ENCODE assay signal across 9 cellular contexts in the genomic region with DNA sequence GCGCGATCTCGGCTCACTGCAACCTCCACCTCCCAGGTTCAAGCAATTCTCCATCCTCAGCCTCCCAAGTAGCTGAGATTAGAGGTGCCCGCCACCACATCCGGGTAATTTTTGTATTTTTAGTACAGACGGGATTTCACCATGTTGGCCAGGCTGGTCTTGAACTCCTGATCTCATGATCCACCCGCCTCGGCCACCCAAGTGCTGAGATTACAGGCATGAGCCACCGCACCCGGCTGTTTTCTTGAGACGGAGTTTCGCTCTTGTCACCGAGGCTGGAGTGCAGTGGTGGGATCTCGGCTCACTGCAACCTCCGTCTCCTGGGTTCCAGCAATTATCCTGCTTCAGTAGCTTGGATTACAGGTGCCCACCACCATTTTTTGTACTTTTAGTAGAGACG. TPM values are rescaled to one million over a fixed set of nuclear protein-coding genes. Genes with fewer than 3 reads are reported as not detected.
DNase-seq lines count a peak whose midpoint lies in the region; ATAC-seq and TF ChIP-seq lines count a peak whose summit lies in the region.
"Not testable (repeated sequence)": the region's sequence is repeated elsewhere in the genome, so short reads cannot be mapped to it uniquely, and the experiment has no call there.
"Had no signal": no experiment of that assay in that cellular context is flagged by ENCODE, and none has a peak within 500 bp of the region (broad histone marks: within the 10 kb centered on the region; RNA-seq: fewer than 3 reads in every experiment).

No MANE protein-coding gene starts in this region.

- H3K4me3 ChIP-seq in right cardiac atrium (ENCODE audit: low read length); lower leg skin (ENCODE audit: low read depth, poor library complexity, severe bottlenecking); testis: not testable (repeated sequence)

- DNase-seq in activated naive CD4-positive, alpha-beta T cell treated with anti-CD3 and anti-CD28 coated beads, Interleukin-2, amount 10 ng/mL, durations not matched to agents 7 days and 5 days: peak; percentile 14
- peak; percentile 36 for DNase-seq in Right ventricle myocardium superior
- DNase-seq in right cardiac atrium: peak in 2 of 3 donors; percentile 41 to 47
- peak; percentile 11 to 76 for DNase-seq in lower leg skin (ENCODE audit: low spot score in 2 of 2)
- peak; percentile 73 for DNase-seq in posterior vena cava (ENCODE audit: low spot score)
- DNase-seq in testis: peak; percentile 13
- peak; percentile 23 for DNase-seq in ureter (ENCODE audit: low spot score)

- not testable (repeated sequence) for H3K27ac Mint-ChIP-seq in activated naive CD4-positive, alpha-beta T cell treated with anti-CD3 and anti-CD28 coated beads, Interleukin-2, amount 10 ng/mL, durations not matched to agents 7 days and 5 days

- not testable (repeated sequence) for H3K4me3 Mint-ChIP-seq in activated naive CD4-positive, alpha-beta T cell treated with anti-CD3 and anti-CD28 coated beads, Interleukin-2, amount 10 ng/mL, durations not matched to agents 7 days and 5 days

- not testable (repeated sequence) for H3K27ac ChIP-seq in right cardiac atrium (ENCODE audit: low read length); testis

- H3K9me3 ChIP-seq in right cardiac atrium (ENCODE audit: control insufficient read depth, low read length); testis: not testable (repeated sequence)

- H3K9me3 Mint-ChIP-seq in activated naive CD4-positive, alpha-beta T cell treated with anti-CD3 and anti-CD28 coated beads, Interleukin-2, amount 10 ng/mL, durations not matched to agents 7 days and 5 days: not testable (repeated sequence)

- H3K36me3 Mint-ChIP-seq in activated naive CD4-positive, alpha-beta T cell treated with anti-CD3 and anti-CD28 coated beads, Interleukin-2, amount 10 ng/mL, durations not matched to agents 7 days and 5 days: not testable (repeated sequence)

- ATAC-seq in Right ventricle myocardium superior (ENCODE audit: poor library complexity); right cardiac atrium: not testable (repeated sequence)

- TF ChIP-seq POLR2A in lower leg skin (IDR thresholded peaks at IDR 0.05); testis (IDR thresholded peaks at IDR 0.05): not testable (repeated sequence)

- not testable (repeated sequence) for H3K27me3 ChIP-seq in right cardiac atrium (ENCODE audit: control insufficient read depth, insufficient read depth); testis

- 92% methylated on average over 11 of the region's 16 CpGs for WGBS in right cardiac atrium
- 89 to 94% methylated on average over 12 to 15 of the region's 16 CpGs for WGBS in lower leg skin, 2 donors
- WGBS in testis, 2 donors: 95% methylated on average over 15 of the region's 16 CpGs; no CpG with 5 or more reads in 1 of the 2 donors

- not testable (repeated sequence) for H3K4me1 ChIP-seq in right cardiac atrium (ENCODE audit: control insufficient read depth, insufficient read depth, low read length); testis

- not testable (repeated sequence) for TF ChIP-seq CTCF in lower leg skin (IDR thresholded peaks at IDR 0.05); testis (IDR thresholded peaks at IDR 0.05)

- CTCF ChIA-PET in activated naive CD4-positive, alpha-beta T cell treated with anti-CD3 and anti-CD28 coated beads, Interleukin-2, amount 10 ng/mL, durations not matched to agents 7 days and 5 days (lab: Charles Lee): not testable (repeated sequence)

- intact Hi-C loops in Right ventricle myocardium superior (cut with DNase I); right cardiac atrium (cut with DNase I); lower leg skin (cut with DNase I; ENCODE audit: low total_unique reads); posterior vena cava (cut with DNase I); testis (cut with DNase I; ENCODE audit: low total_unique reads): not testable (repeated sequence)

- H3K36me3 ChIP-seq in testis (ENCODE audit: low read depth, missing control alignments): not testable (repeated sequence)

- not testable (repeated sequence) for H3K4me1 Mint-ChIP-seq in activated naive CD4-positive, alpha-beta T cell treated with anti-CD3 and anti-CD28 coated beads, Interleukin-2, amount 10 ng/mL, durations not matched to agents 7 days and 5 days

- not testable (repeated sequence) for H3K27me3 Mint-ChIP-seq in activated naive CD4-positive, alpha-beta T cell treated with anti-CD3 and anti-CD28 coated beads, Interleukin-2, amount 10 ng/mL, durations not matched to agents 7 days and 5 days

RNA-seq across cellular contexts. Expression of a gene that starts 19.3 kb away (rescaled TPM):
- 9.3 TPM for total RNA-seq in Right ventricle myocardium superior
- 10 to 100 TPM in 2 of 4 donors, 1 to 10 TPM in 2; 3.8 to 12.8 (median 9.4) TPM for total RNA-seq in right cardiac atrium
- 5.8 TPM for polyA plus RNA-seq in right cardiac atrium
- 10 to 100 TPM; 21.6 to 28.3 (median 25.3) TPM for total RNA-seq in lower leg skin
- total RNA-seq in posterior vena cava: 10 to 100 TPM; 12.1 to 17.6 TPM
- 10 to 100 TPM; 11.5 to 15.7 TPM for total RNA-seq in testis
- polyA plus RNA-seq in testis (ENCODE audit: insufficient read depth, low read depth, low replicate concordance): 18.5 TPM
- 10.9 TPM for total RNA-seq in ureter
- total RNA-seq: Daoy had no signal

RNA-seq across cellular contexts. Expression of a gene that starts 19.6 kb away (rescaled TPM):
- total RNA-seq in Right ventricle myocardium superior (51.3 TPM), right cardiac atrium (10 to 100 TPM; 51.0 to 63.0 (median 58.8) TPM), lower leg skin (10 to 100 TPM in 3 of 4 donors, 1 to 10 TPM in 1; 9.3 to 19.2 (median 15.9) TPM), posterior vena cava (10 to 100 TPM; 35.0 to 40.3 TPM), testis (10 to 100 TPM; 33.9 to 46.0 TPM), ureter (53.1 TPM)
- polyA plus RNA-seq in right cardiac atrium (176 TPM), testis (ENCODE audit: insufficient read depth, low read depth, low replicate concordance) (73.1 TPM)

RNA-seq across cellular contexts. Expression of a gene that starts 33.5 kb away (rescaled TPM):
- 9.7 TPM for total RNA-seq in Right ventricle myocardium superior
- 10 to 100 TPM in 3 of 4 donors, 1 to 10 TPM in 1; 9.7 to 14.2 (median 11.0) TPM for total RNA-seq in right cardiac atrium
- 8.5 TPM for polyA plus RNA-seq in right cardiac atrium
- 10 to 100 TPM in 3 of 4 donors, 1 to 10 TPM in 1; 9.8 to 16.1 (median 10.3) TPM for total RNA-seq in lower leg skin
- total RNA-seq in posterior vena cava: 1 to 10 TPM; 6.6 to 9.2 TPM
- 100 to 1,000 TPM; 221 to 350 TPM for total RNA-seq in testis
- 540 TPM for polyA plus RNA-seq in testis (ENCODE audit: insufficient read depth, low read depth, low replicate concordance)
- 11.4 TPM for total RNA-seq in ureter

RNA-seq across cellular contexts. Expression of a gene that starts 33.7 kb away (rescaled TPM):
- 5.3 TPM for total RNA-seq in Right ventricle myocardium superior
- 1 to 10 TPM; 7.6 to 9.2 (median 8.3) TPM for total RNA-seq in right cardiac atrium
- 7.3 TPM for polyA plus RNA-seq in right cardiac atrium
- 10 to 100 TPM; 14.7 to 38.9 (median 24.6) TPM for total RNA-seq in lower leg skin
- total RNA-seq in posterior vena cava: 1 to 10 TPM; 6.4 to 6.8 TPM
- total RNA-seq in testis: 10 to 100 TPM; 26.7 to 27.7 TPM
- 9.3 TPM for polyA plus RNA-seq in testis (ENCODE audit: insufficient read depth, low read depth, low replicate concordance)
- 10.3 TPM for total RNA-seq in ureter

RNA-seq across cellular contexts. Expression of a gene that starts 45.2 kb away (rescaled TPM):
- total RNA-seq in Right ventricle myocardium superior: 4.4 TPM
- 1 to 10 TPM; 3.4 to 8.3 (median 7.2) TPM for total RNA-seq in right cardiac atrium
- polyA plus RNA-seq in right cardiac atrium: 2.7 TPM
- 10 to 100 TPM in 1 of 4 donors, 1 to 10 TPM in 3; 2.0 to 22.0 (median 5.2) TPM for total RNA-seq in lower leg skin
- total RNA-seq in posterior vena cava: 10 to 100 TPM in 1 of 2 donors, 1 to 10 TPM in 1; 9.8 to 13.7 TPM
- 10 to 100 TPM in 1 of 2 donors, 1 to 10 TPM in 1; 5.6 to 10.5 TPM for total RNA-seq in testis
- polyA plus RNA-seq in testis (ENCODE audit: insufficient read depth, low read depth, low replicate concordance): 4.4 TPM
- total RNA-seq in ureter: 132 TPM
- total RNA-seq: G401 had no signal

Comparison
In these comparisons a context has a peak if more than half of its experiments do, and no peak if none do; other contexts are left out.
1. DNase-seq: peak in every context shown above with its lines; median percentile 73 in posterior vena cava; 44 in right cardiac atrium; 44 in lower leg skin; 36 in Right ventricle myocardium superior; 23 in ureter; 14 in activated naive CD4-positive, alpha-beta T cell treated with anti-CD3 and anti-CD28 coated beads, Interleukin-2, amount 10 ng/mL, durations not matched to agents 7 days and 5 days; 13 in testis.
2. RNA of a gene that starts 33.5 kb away (total RNA-seq): 221 to 350 TPM in testis; 9.7 to 14.2 TPM in right cardiac atrium, 11.4 TPM in ureter (single experiment), 9.8 to 16.1 TPM in lower leg skin, 9.7 TPM in Right ventricle myocardium superior (single experiment) and 6.6 to 9.2 TPM in posterior vena cava; every median in the first group is over 10 times any median in the second.